ENCODE assay signal across 8 cellular contexts in the genomic region with DNA sequence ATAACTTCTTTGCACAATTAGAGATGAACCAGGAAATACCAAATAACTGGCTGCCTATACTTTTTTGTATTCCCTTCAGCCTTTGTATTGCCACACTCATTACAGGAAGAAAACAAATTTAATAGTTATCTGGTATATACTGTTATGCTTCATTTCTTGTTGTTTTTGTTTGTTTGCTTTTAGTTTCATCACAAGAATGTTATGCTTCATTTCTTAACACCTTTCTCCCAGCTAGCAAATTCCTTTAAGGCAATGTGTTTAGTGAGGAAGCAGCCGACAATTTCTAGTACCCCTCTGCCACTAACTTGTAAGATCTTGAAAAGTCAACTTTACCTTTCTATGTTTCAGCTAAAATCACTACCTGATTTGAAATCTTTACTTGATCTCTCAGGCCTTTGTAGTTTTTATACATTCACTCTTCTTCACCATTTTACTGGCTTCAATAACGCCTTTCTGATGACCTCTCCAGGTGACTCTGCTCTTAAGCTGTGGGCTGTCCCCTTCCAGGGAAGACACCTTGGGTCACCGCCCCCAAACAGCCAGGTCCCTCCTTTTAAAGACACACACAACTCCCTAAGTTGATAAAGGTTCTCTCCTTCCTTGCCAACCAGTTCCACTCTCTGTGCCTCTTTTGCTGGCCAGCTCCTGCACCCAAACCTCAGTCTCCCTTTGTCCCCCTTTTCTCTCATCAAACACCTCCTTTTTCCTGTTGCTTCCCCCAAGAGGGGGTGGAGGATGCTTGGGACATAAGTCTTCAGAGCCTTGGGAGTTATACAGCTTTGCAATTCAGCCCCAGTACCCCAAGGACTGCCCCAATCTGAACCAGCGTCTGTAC. TPM values are rescaled to one million over a fixed set of nuclear protein-coding genes. Genes with fewer than 3 reads are reported as not detected.
DNase-seq lines count a peak whose midpoint lies in the region; ATAC-seq and TF ChIP-seq lines count a peak whose summit lies in the region.

No MANE protein-coding gene starts in this region.

- H3K9ac ChIP-seq in MM.1S (ENCODE audit: low read length) = peak overlapping the region; percentile 85

- H3K9me2 ChIP-seq in MM.1S (replicated peaks; ENCODE audit: insufficient read depth, low read length) = no peaks in the 10 kb centered on the region

- no peaks in the 10 kb centered on the region for H3K27me3 ChIP-seq in MM.1S (replicated peaks; ENCODE audit: insufficient read depth, low read length)
- no peaks in the 10 kb centered on the region for H3K27me3 ChIP-seq in heart left ventricle
- no peaks in the 10 kb centered on the region for H3K27me3 ChIP-seq in prostate gland (replicated peaks; ENCODE audit: insufficient read depth)

- H3K27ac ChIP-seq in MM.1S (ENCODE audit: low read length) (peak overlapping the region; percentile 64; the same call in 1 of the 2 replicates), heart left ventricle (peak overlapping the region; percentile 89 to 97 (median 91)), prostate gland (peak overlapping the region; percentile 81 to 96), urinary bladder (ENCODE audit: low read depth) (peak overlapping the region; percentile 85)

- WGBS in heart left ventricle, 4 donors = 3 to 9% (median 7%) methylated on average over 4 of the region's 4 CpGs
- 4% methylated on average over 4 of the region's 4 CpGs for WGBS in prostate gland
- 7% methylated on average over 4 of the region's 4 CpGs for WGBS in urinary bladder

- H3K4me2 ChIP-seq in MM.1S (ENCODE audit: low read depth, low read length) = peak overlapping the region; percentile 65

- peak; percentile 85 for DNase-seq in COLO829 (ENCODE audit: low spot score)
- DNase-seq in MM.1S = peak; percentile 92
- DNase-seq in activated naive CD4-positive, alpha-beta T cell treated with anti-CD3 and anti-CD28 coated beads, Interleukin-2, amount 50 U/mL, for 72 hours (ENCODE audit: low spot score in 2 of 2) = peak in 1 of 2 donors; percentile 76
- DNase-seq in heart left ventricle = peak in 4 of 5 donors; percentile 32 to 63 (median 56)
- peak; percentile 61 for DNase-seq in prostate gland (ENCODE audit: low spot score)

- H3K27ac Mint-ChIP-seq in activated naive CD4-positive, alpha-beta T cell treated with anti-CD3 and anti-CD28 coated beads, Interleukin-2, amount 50 U/mL, for 72 hours = peak overlapping the region; percentile 85 to 99

- TF ChIP-seq CTCF in MM.1S (IDR thresholded peaks at IDR 0.05; ENCODE audit: low read length) (no peak), heart left ventricle (IDR thresholded peaks at IDR 0.05) (no peak), prostate gland (IDR thresholded peaks at IDR 0.05) (no peak)

- H3K36me3 ChIP-seq in MM.1S (replicated peaks; ENCODE audit: insufficient read depth, low read length) = no peaks in the 10 kb centered on the region
- H3K36me3 ChIP-seq in heart left ventricle = peaks cover 0 to 2% (median 0%) of the 10 kb centered on the region in 9 donors
- H3K36me3 ChIP-seq in prostate gland = no peaks in the 10 kb centered on the region
- H3K36me3 ChIP-seq in urinary bladder (ENCODE audit: insufficient read depth) = no peaks in the 10 kb centered on the region

- no peaks in the 10 kb centered on the region for H3K9me3 ChIP-seq in MM.1S (replicated peaks; ENCODE audit: insufficient read depth, low read length)
- no peaks in the 10 kb centered on the region for H3K9me3 ChIP-seq in heart left ventricle
- H3K9me3 ChIP-seq in prostate gland = no peaks in the 10 kb centered on the region

- peak overlapping the region; percentile 82 for H2AFZ ChIP-seq in MM.1S (ENCODE audit: low read length)

- ATAC-seq in GM21737 (IDR thresholded peaks at IDR 0.05; ENCODE audit: unreplicated experiment) (peak; percentile 62), SK-N-SH treated with all-trans-retinoic acid at 6 μM for 48 hours (peak; percentile 74), heart left ventricle (peak; percentile 39 to 61 (median 56))
- peak; percentile 57 to 74 for ATAC-seq in activated naive CD4-positive, alpha-beta T cell treated with anti-CD3 and anti-CD28 coated beads, Interleukin-2, amount 50 U/mL, for 72 hours

- peaks cover 6% of the 10 kb centered on the region; the same call in 1 of the 2 replicates for H3F3A ChIP-seq in MM.1S (ENCODE audit: insufficient read depth, low read length)

- H3K79me2 ChIP-seq in MM.1S (ENCODE audit: low read length) = peaks cover 58% of the 10 kb centered on the region

- TF ChIP-seq POLR2A in heart left ventricle (IDR thresholded peaks at IDR 0.05) = no peak
- peak; percentile 67 for TF ChIP-seq POLR2A in prostate gland (IDR thresholded peaks at IDR 0.05)

- H3K4me1 ChIP-seq in MM.1S (ENCODE audit: low read length) (no peaks in the 10 kb centered on the region), heart left ventricle (peaks cover 3 to 54% (median 32%) of the 10 kb centered on the region in 12 donors), prostate gland (replicated peaks) (no peaks in the 10 kb centered on the region), urinary bladder (ENCODE audit: insufficient read depth) (no peaks in the 10 kb centered on the region)

- intact Hi-C loops in heart left ventricle (cut with DNase I) (loop anchor here in 1 of 10 donors (10.0 kb wide), 1 partner anchor 631 kb away; a partner anchor contains a TSS), prostate gland (cut with DNase I) (no loop called here)

- peaks cover 18% of the 10 kb centered on the region for H4K20me1 ChIP-seq in MM.1S (ENCODE audit: insufficient read depth, low read length)

- H3K9me3 Mint-ChIP-seq in activated naive CD4-positive, alpha-beta T cell treated with anti-CD3 and anti-CD28 coated beads, Interleukin-2, amount 50 U/mL, for 72 hours = no peaks in the 10 kb centered on the region

- peak overlapping the region; percentile 97 for H3K4me3 ChIP-seq in MM.1S (ENCODE audit: low read length)
- peak overlapping the region; percentile 72 to 99 (median 88) for H3K4me3 ChIP-seq in heart left ventricle
- H3K4me3 ChIP-seq in prostate gland = peak overlapping the region; percentile 60 to 93
- peak overlapping the region; percentile 97 for H3K4me3 ChIP-seq in urinary bladder (ENCODE audit: low read depth, low read length)

- H3K36me3 Mint-ChIP-seq in activated naive CD4-positive, alpha-beta T cell treated with anti-CD3 and anti-CD28 coated beads, Interleukin-2, amount 50 U/mL, for 72 hours = peaks cover 6 to 9% of the 10 kb centered on the region in 2 donors

TF ChIP-seq in SK-N-SH treated with all-trans-retinoic acid at 6 μM for 48 hours, 23 proteins besides CTCF, POLR2A, EP300 and RAD21:
- TF ChIP-seq ESRRG (CRISPR knock-in tag; IDR thresholded peaks at IDR 0.05) (no peak), ARNTL (CRISPR knock-in tag; IDR thresholded peaks at IDR 0.05; ENCODE audit: borderline replicate concordance, low read depth) (no peak)
- TF ChIP-seq, protein P1, sequence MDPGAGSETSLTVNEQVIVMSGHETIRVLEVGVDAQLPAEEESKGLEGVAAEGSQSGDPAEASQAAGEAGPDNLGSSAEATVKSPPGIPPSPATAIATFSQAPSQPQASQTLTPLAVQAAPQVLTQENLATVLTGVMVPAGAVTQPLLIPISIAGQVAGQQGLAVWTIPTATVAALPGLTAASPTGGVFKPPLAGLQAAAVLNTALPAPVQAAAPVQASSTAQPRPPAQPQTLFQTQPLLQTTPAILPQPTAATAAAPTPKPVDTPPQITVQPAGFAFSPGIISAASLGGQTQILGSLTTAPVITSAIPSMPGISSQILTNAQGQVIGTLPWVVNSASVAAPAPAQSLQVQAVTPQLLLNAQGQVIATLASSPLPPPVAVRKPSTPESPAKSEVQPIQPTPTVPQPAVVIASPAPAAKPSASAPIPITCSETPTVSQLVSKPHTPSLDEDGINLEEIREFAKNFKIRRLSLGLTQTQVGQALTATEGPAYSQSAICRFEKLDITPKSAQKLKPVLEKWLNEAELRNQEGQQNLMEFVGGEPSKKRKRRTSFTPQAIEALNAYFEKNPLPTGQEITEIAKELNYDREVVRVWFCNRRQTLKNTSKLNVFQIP (CRISPR knock-in tag; IDR thresholded peaks at IDR 0.05; ENCODE audit: borderline replicate concordance, low read depth) = no peak
- TF ChIP-seq, protein P2, sequence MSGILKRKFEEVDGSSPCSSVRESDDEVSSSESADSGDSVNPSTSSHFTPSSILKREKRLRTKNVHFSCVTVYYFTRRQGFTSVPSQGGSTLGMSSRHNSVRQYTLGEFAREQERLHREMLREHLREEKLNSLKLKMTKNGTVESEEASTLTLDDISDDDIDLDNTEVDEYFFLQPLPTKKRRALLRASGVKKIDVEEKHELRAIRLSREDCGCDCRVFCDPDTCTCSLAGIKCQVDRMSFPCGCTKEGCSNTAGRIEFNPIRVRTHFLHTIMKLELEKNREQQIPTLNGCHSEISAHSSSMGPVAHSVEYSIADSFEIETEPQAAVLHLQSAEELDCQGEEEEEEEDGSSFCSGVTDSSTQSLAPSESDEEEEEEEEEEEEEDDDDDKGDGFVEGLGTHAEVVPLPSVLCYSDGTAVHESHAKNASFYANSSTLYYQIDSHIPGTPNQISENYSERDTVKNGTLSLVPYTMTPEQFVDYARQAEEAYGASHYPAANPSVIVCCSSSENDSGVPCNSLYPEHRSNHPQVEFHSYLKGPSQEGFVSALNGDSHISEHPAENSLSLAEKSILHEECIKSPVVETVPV (CRISPR knock-in tag; IDR thresholded peaks at IDR 0.05) = no peak

RNA-seq across cellular contexts. Expression of a gene that starts 1.2 kb away (rescaled TPM):
- total RNA-seq in activated naive CD4-positive, alpha-beta T cell treated with anti-CD3 and anti-CD28 coated beads, Interleukin-2, amount 50 U/mL, for 72 hours = 10 to 100 TPM; 20.4 to 24.1 TPM
- total RNA-seq in heart left ventricle (10 to 100 TPM; 13.0 to 34.0 (median 19.9) TPM), prostate gland (10 to 100 TPM; 19.6 to 43.7 TPM), urinary bladder (19.1 TPM)
- polyA plus RNA-seq in heart left ventricle (10 to 100 TPM; 13.9 to 22.7 TPM), urinary bladder (18.8 TPM)

RNA-seq across cellular contexts. Expression of a gene that starts 48.4 kb away (rescaled TPM):
- total RNA-seq in activated naive CD4-positive, alpha-beta T cell treated with anti-CD3 and anti-CD28 coated beads, Interleukin-2, amount 50 U/mL, for 72 hours = 10 to 100 TPM; 15.8 to 22.4 TPM
- 10 to 100 TPM in 8 of 9 donors, 1 to 10 TPM in 1; 7.9 to 30.7 (median 17.5) TPM for total RNA-seq in heart left ventricle
- 10 to 100 TPM; 13.0 to 22.1 TPM for polyA plus RNA-seq in heart left ventricle
- 10 to 100 TPM; 22.0 to 28.3 TPM for total RNA-seq in prostate gland
- total RNA-seq in urinary bladder = 5.6 TPM
- 17.5 TPM for polyA plus RNA-seq in urinary bladder

RNA-seq across cellular contexts. Expression of a gene that starts 52.2 kb away (rescaled TPM):
- total RNA-seq in activated naive CD4-positive, alpha-beta T cell treated with anti-CD3 and anti-CD28 coated beads, Interleukin-2, amount 50 U/mL, for 72 hours = 10 to 100 TPM; 36.0 to 71.7 TPM
- total RNA-seq in heart left ventricle (100 to 1,000 TPM in 4 of 9 donors, 10 to 100 TPM in 5; 87.1 to 113 (median 99.7) TPM), prostate gland (10 to 100 TPM; 37.4 to 44.2 TPM), urinary bladder (21.7 TPM)
- polyA plus RNA-seq in heart left ventricle (100 to 1,000 TPM in 1 of 2 donors, 10 to 100 TPM in 1; 72.6 to 117 TPM), urinary bladder (29.5 TPM)
